ENCODE assay signal across 29 cellular contexts in the genomic region with DNA sequence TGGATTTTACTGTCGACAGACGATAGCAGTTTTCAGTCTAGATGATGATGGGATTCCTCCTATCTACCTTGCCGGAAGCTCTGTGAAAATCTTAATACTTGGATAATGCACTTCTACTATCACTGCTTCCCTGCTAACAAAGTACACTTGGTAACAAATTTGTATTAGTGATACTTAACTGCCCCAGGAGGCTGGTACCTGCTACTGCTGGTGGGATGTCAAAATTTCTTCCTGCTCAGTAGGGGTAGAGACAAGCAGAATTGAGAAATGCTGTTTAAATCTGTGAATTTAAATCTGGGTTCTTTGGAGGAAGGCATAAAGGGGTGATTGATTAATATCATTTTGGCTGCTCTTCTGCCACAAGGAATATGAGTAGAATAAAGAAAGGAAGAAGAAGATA.
DNase-seq lines count a peak whose midpoint lies in the region; ATAC-seq, FAIRE-seq and TF ChIP-seq lines count a peak whose summit lies in the region.
"Had no signal": no experiment of that assay in that cellular context is flagged by ENCODE, and none has a peak within 500 bp of the region (broad histone marks: within the 10 kb centered on the region; RNA-seq: fewer than 3 reads in every experiment).

No MANE protein-coding gene starts in this region.

- CTCF ChIA-PET in H1 (lab: Charles Lee; ENCODE audit: partially characterized antibody), result interaction anchor here (0.9 to 4.2 kb wide), 10 partner anchors 9 to 371 kb away, joined by 3 to 34 read pairs (median 6); no protein-coding TSS in a partner anchor
- CTCF ChIA-PET in naive thymus-derived CD4-positive, alpha-beta T cell (lab: Charles Lee), result no interaction called here

- H3K4me1 ChIP-seq in H1 (replicated peaks in 1 of 4; ENCODE audit: control insufficient read depth in 3 of 4, insufficient read depth in 4 of 4, low read length in 3 of 4) (no peaks in the 10 kb centered on the region), trophoblast cell (ENCODE audit: control insufficient read depth in 1 of 2, insufficient read depth in 2 of 2, low read length in 2 of 2) (no peaks in the 10 kb centered on the region)
- no peaks in the 10 kb centered on the region for H3K4me1 ChIP-seq in naive thymus-derived CD4-positive, alpha-beta T cell (ENCODE audit: control insufficient read depth in 2 of 2, insufficient read depth in 2 of 2, low read length in 2 of 2)
- H3K4me1 ChIP-seq: breast epithelium, lower lobe of right lung, transverse colon had no signal

- H2BK12ac ChIP-seq in H1 (ENCODE audit: low read depth, low read length), result no peak overlapping the region
- H2BK12ac ChIP-seq in trophoblast cell (ENCODE audit: low read length), result no peak overlapping the region

- H2BK120ac ChIP-seq in H1 (replicated peaks; ENCODE audit: low read depth, low read length) (no peak overlapping the region), trophoblast cell (ENCODE audit: insufficient read depth, low read length, poor library complexity) (no peak overlapping the region)

- TF ChIP-seq EP300 in H1 (IDR thresholded peaks at IDR 0.05; ENCODE audit: borderline replicate concordance in 1 of 2, low read depth in 2 of 2, low read length in 2 of 2), result no peak

- no peak overlapping the region for H4K8ac ChIP-seq in H1 (ENCODE audit: extremely low read depth, insufficient read depth, low read length)
- H4K8ac ChIP-seq in trophoblast cell (ENCODE audit: low read depth, low read length), result no peak overlapping the region

- TF ChIP-seq CTCF in NB4 (IDR thresholded peaks at IDR 0.05; ENCODE audit: low read depth, low read length) (no peak), H1 (IDR thresholded peaks at IDR 0.05; ENCODE audit: control extremely low read depth in 1 of 3, insufficient read depth in 1 of 3, low read depth in 1 of 3, low read length in 3 of 3) (peak in 2 of 3 experiments; percentile 20 to 30; a peak in 2 of 4 replicates)

- POLR2A ChIA-PET in H1 (lab: Charles Lee; ENCODE audit: partially characterized antibody), result interaction anchor here (0.9 to 1.5 kb wide), 2 partner anchors 24 to 279 kb away, joined by 3 read pairs; a partner anchor contains a TSS
- POLR2A ChIA-PET in naive thymus-derived CD4-positive, alpha-beta T cell (lab: Charles Lee), result no interaction called here

- H3K9me3 ChIP-seq in H1 (ENCODE audit: insufficient read depth in 2 of 2, low read depth in 1 of 2, low read length in 1 of 2) (no peaks in the 10 kb centered on the region), trophoblast cell (ENCODE audit: insufficient read depth, low read depth, low read length) (no peaks in the 10 kb centered on the region)
- no peaks in the 10 kb centered on the region for H3K9me3 ChIP-seq in naive thymus-derived CD4-positive, alpha-beta T cell (ENCODE audit: control insufficient read depth in 2 of 3, low read length in 3 of 3)
- H3K9me3 ChIP-seq: breast epithelium, lower lobe of right lung, ovary, transverse colon had no signal

- peaks cover 0 to 7% (median 0%) of the 10 kb centered on the region in 7 donors for H3K4me1 Mint-ChIP-seq in naive thymus-derived CD4-positive, alpha-beta T cell
- H3K4me1 Mint-ChIP-seq: activated B cell treated with CpG ODN at 0.5 μM for 24 hours; activated naive CD8-positive, alpha-beta T cell treated with anti-CD3 and anti-CD28 coated beads for 36 hours; natural killer cell; stimulated activated effector memory CD8-positive, alpha-beta T cell treated with anti-CD3 and anti-CD28 coated beads, Interleukin-12 subunit alpha, Interleukin-12 subunit beta, amount 100 ng/mL, for 72 hours had no signal

- H3K4me3 ChIP-seq in NB4 (ENCODE audit: low read depth, low read length) (no peak overlapping the region), H1 (ENCODE audit: extremely low read depth in 1 of 4, insufficient read depth in 2 of 4, low read depth in 3 of 4, low read length in 4 of 4) (no peak overlapping the region), trophoblast cell (ENCODE audit: low read depth, low read length) (no peak overlapping the region)
- no peak overlapping the region for H3K4me3 ChIP-seq in naive thymus-derived CD4-positive, alpha-beta T cell (ENCODE audit: low read length)
- H3K4me3 ChIP-seq: breast epithelium, hepatocyte, lower lobe of right lung, ovary, SK-N-MC, transverse colon had no signal

- no peaks in the 10 kb centered on the region for H3K9me3 Mint-ChIP-seq in naive thymus-derived CD4-positive, alpha-beta T cell
- H3K9me3 Mint-ChIP-seq: activated B cell treated with CpG ODN at 0.5 μM for 24 hours; activated naive CD8-positive, alpha-beta T cell treated with anti-CD3 and anti-CD28 coated beads for 36 hours; CD4-positive, alpha-beta T cell; natural killer cell; stimulated activated effector memory CD8-positive, alpha-beta T cell treated with anti-CD3 and anti-CD28 coated beads, Interleukin-12 subunit alpha, Interleukin-12 subunit beta, amount 100 ng/mL, for 72 hours had no signal

- TF ChIP-seq RAD21 in H1 (IDR thresholded peaks at IDR 0.05 in 1 of 2, conservative IDR thresholded peaks at IDR 0.05 in 1 of 2; ENCODE audit: low read depth in 2 of 2, low read length in 2 of 2), result peak; percentile 51 to 55

- no peak for TF ChIP-seq POLR2A in NB4 (IDR thresholded peaks at IDR 0.05; ENCODE audit: extremely low read depth, insufficient read length)
- TF ChIP-seq POLR2A in H1 (IDR thresholded peaks at IDR 0.05; ENCODE audit: control extremely low read depth in 1 of 2, low read depth in 2 of 2, low read length in 2 of 2), result no peak

- no peak overlapping the region for H3K9ac ChIP-seq in H1 (replicated peaks in 1 of 4; ENCODE audit: extremely low read depth in 1 of 4, low read depth in 3 of 4, low read length in 3 of 4)
- H3K9ac ChIP-seq in trophoblast cell (ENCODE audit: low read length), result no peak overlapping the region

- H2BK20ac ChIP-seq in H1 (ENCODE audit: low read length), result no peak overlapping the region

- H3K79me1 ChIP-seq in H1 (ENCODE audit: low read depth, low read length) (no peaks in the 10 kb centered on the region), trophoblast cell (ENCODE audit: low read length) (no peaks in the 10 kb centered on the region)

- H2BK5ac ChIP-seq in H1 (ENCODE audit: low read depth, low read length), result no peak overlapping the region
- no peak overlapping the region for H2BK5ac ChIP-seq in trophoblast cell (ENCODE audit: low read depth, low read length, poor library complexity)

- H3K36me3 ChIP-seq in H1 (ENCODE audit: control insufficient read depth in 2 of 4, insufficient read depth in 4 of 4, low read length in 3 of 4), result no peaks in the 10 kb centered on the region
- H3K36me3 ChIP-seq in naive thymus-derived CD4-positive, alpha-beta T cell (ENCODE audit: control insufficient read depth in 2 of 3, insufficient read depth in 3 of 3, low read length in 3 of 3), result no peaks in the 10 kb centered on the region
- no peaks in the 10 kb centered on the region for H3K36me3 ChIP-seq in trophoblast cell (ENCODE audit: control insufficient read depth in 1 of 2, insufficient read depth in 2 of 2, low read length in 2 of 2)
- H3K36me3 ChIP-seq: breast epithelium, lower lobe of right lung, ovary, transverse colon had no signal

- H2BK15ac ChIP-seq in H1 (ENCODE audit: low read length), result no peak overlapping the region

- no peak overlapping the region for H3K56ac ChIP-seq in H1 (replicated peaks; ENCODE audit: insufficient read length, low read depth, low read length)

- H3K14ac ChIP-seq in H1 (ENCODE audit: insufficient read length) (no peak overlapping the region), trophoblast cell (ENCODE audit: low read length) (no peak overlapping the region)

- H4K5ac ChIP-seq in H1 (ENCODE audit: insufficient read length, low read depth, low read length), result no peak overlapping the region

- no peak overlapping the region for H4K12ac ChIP-seq in trophoblast cell (ENCODE audit: low read depth, low read length)

- no peak for ATAC-seq in naive thymus-derived CD4-positive, alpha-beta T cell
- ATAC-seq: lower lobe of right lung; natural killer cell; stimulated activated effector memory CD8-positive, alpha-beta T cell treated with anti-CD3 and anti-CD28 coated beads, Interleukin-12 subunit alpha, Interleukin-12 subunit beta, amount 100 ng/mL, for 72 hours had no signal

- H2AK5ac ChIP-seq in H1 (ENCODE audit: low read depth, low read length) (no peak overlapping the region), trophoblast cell (ENCODE audit: low read length) (no peak overlapping the region)

- peak; percentile 11 for DNase-seq in DMS53 (lab: John Stamatoyannopoulos, UW)
- DNase-seq in DMS53 treated with DMSO at 0.1 percent for 48 hours (lab: John Stamatoyannopoulos, UW; ENCODE audit: unreplicated experiment), result no peak
- peak; percentile 9 for DNase-seq in NB4 (ENCODE audit: low read depth)
- no peak for DNase-seq in H1 (ENCODE audit: low read depth in 1 of 2, low spot score in 2 of 2)
- DNase-seq in naive thymus-derived CD4-positive, alpha-beta T cell, result no peak
- no peak for DNase-seq in trophoblast cell
- DNase-seq in NCI-H1105 (lab: John Stamatoyannopoulos, UW), result no peak
- no peak for DNase-seq in KG1 (lab: John Stamatoyannopoulos, UW)
- DNase-seq: 8988T; activated B cell treated with CpG ODN at 0.5 μM for 24 hours; activated CD4-positive, alpha-beta T cell treated with anti-CD3 and anti-CD28 coated beads, Interleukin-2, amount 50 U/mL, for 1 hour; activated effector memory CD4-positive, alpha-beta T cell treated with anti-CD3 and anti-CD28 coated beads, Interleukin-2, amount 50 U/mL, for 16 hours; activated naive CD8-positive, alpha-beta T cell treated with anti-CD3 and anti-CD28 coated beads for 36 hours; activated T-cell treated with anti-CD3 and anti-CD28 coated beads, Interleukin-2, amount 50 U/mL, for 1 hour; anterior cingulate cortex; CD4-positive, alpha-beta T cell; GOT3; lower lobe of right lung; natural killer cell; NCI-H146; NCI-H2107; NCI-H345; NCI-H748 treated with DMSO at 0.1 percent for 48 hours; ovary; transverse colon had no signal

- no peak overlapping the region for H3K27ac Mint-ChIP-seq in naive thymus-derived CD4-positive, alpha-beta T cell
- H3K27ac Mint-ChIP-seq: activated B cell treated with CpG ODN at 0.5 μM for 24 hours; activated naive CD8-positive, alpha-beta T cell treated with anti-CD3 and anti-CD28 coated beads for 36 hours; CD4-positive, alpha-beta T cell; natural killer cell; stimulated activated effector memory CD8-positive, alpha-beta T cell treated with anti-CD3 and anti-CD28 coated beads, Interleukin-12 subunit alpha, Interleukin-12 subunit beta, amount 100 ng/mL, for 72 hours had no signal

- H3K36me3 Mint-ChIP-seq in naive thymus-derived CD4-positive, alpha-beta T cell, result peaks cover 0 to 27% (median 0%) of the 10 kb centered on the region in 5 donors
- H3K36me3 Mint-ChIP-seq: activated naive CD8-positive, alpha-beta T cell treated with anti-CD3 and anti-CD28 coated beads for 36 hours; natural killer cell; stimulated activated effector memory CD8-positive, alpha-beta T cell treated with anti-CD3 and anti-CD28 coated beads, Interleukin-12 subunit alpha, Interleukin-12 subunit beta, amount 100 ng/mL, for 72 hours had no signal

- H3K23ac ChIP-seq in H1 (ENCODE audit: insufficient read length) (no peak overlapping the region), trophoblast cell (ENCODE audit: low read length) (no peak overlapping the region)

- no peak overlapping the region for H3K18ac ChIP-seq in H1 (ENCODE audit: extremely low read depth, low read length)
- H3K18ac ChIP-seq in trophoblast cell (ENCODE audit: low read length), result no peak overlapping the region

- H3K79me2 ChIP-seq in H1 (ENCODE audit: control insufficient read depth in 1 of 2, insufficient read depth in 2 of 2, low read length in 2 of 2) (no peaks in the 10 kb centered on the region), trophoblast cell (ENCODE audit: control insufficient read depth, insufficient read depth, low read length, poor library complexity) (no peaks in the 10 kb centered on the region)
- H3K79me2 ChIP-seq: hepatocyte had no signal

- no peak overlapping the region for H4K91ac ChIP-seq in H1 (replicated peaks; ENCODE audit: insufficient read length, low read length)
- H4K91ac ChIP-seq in trophoblast cell (ENCODE audit: low read depth, low read length), result no peak overlapping the region

- H3K23me2 ChIP-seq in H1 (ENCODE audit: low read depth, low read length), result no peaks in the 10 kb centered on the region; the same call in 1 of the 2 replicates

- H3K27me3 ChIP-seq in H1 (replicated peaks in 1 of 4; ENCODE audit: control insufficient read depth in 3 of 4, extremely low read depth in 1 of 4, insufficient read depth in 3 of 4, low read length in 3 of 4), result no peaks in the 10 kb centered on the region
- no peaks in the 10 kb centered on the region for H3K27me3 ChIP-seq in naive thymus-derived CD4-positive, alpha-beta T cell (ENCODE audit: control insufficient read depth in 2 of 2, insufficient read depth in 2 of 2, low read length in 2 of 2)
- no peaks in the 10 kb centered on the region for H3K27me3 ChIP-seq in trophoblast cell (ENCODE audit: insufficient read depth, low read length)
- H3K27me3 ChIP-seq: breast epithelium, hepatocyte, ovary, transverse colon had no signal

- WGBS in H1 (ENCODE audit: extremely low coverage in 1 of 2, insufficient coverage in 1 of 2, insufficient read length in 1 of 2, insufficient replicate concordance in 2 of 2, low coverage in 1 of 2, low lambda C conversion rate in 2 of 2, missing lambda C conversion rate in 1 of 2), 2 experiments, result 97% methylated on average over 3 of the region's 3 CpGs; no CpG with 5 or more reads in 1 of the 2 experiments
- no CpG with 5 or more reads among the region's 3 CpGs for WGBS in trophoblast cell (ENCODE audit: extremely low coverage, insufficient coverage, insufficient read length)

- H3K4ac ChIP-seq in H1 (replicated peaks; ENCODE audit: insufficient read length, low read depth, low read length) (no peak overlapping the region), trophoblast cell (ENCODE audit: low read depth, low read length) (no peak overlapping the region)

- no peak overlapping the region for H3K27ac ChIP-seq in H1 (ENCODE audit: low read depth, low read length)
- H3K27ac ChIP-seq in naive thymus-derived CD4-positive, alpha-beta T cell (ENCODE audit: low read depth, low read length), result no peak overlapping the region
- no peak overlapping the region for H3K27ac ChIP-seq in trophoblast cell (ENCODE audit: low read depth, low read length)
- H3K27ac ChIP-seq: breast epithelium, hepatocyte, lower lobe of right lung, ovary, SK-N-MC, transverse colon had no signal

- intact Hi-C loops in naive thymus-derived CD4-positive, alpha-beta T cell (cut with micrococcal nuclease), result no loop called here

- H3K4me3 Mint-ChIP-seq in naive thymus-derived CD4-positive, alpha-beta T cell, result no peak overlapping the region
- H3K4me3 Mint-ChIP-seq: activated B cell treated with CpG ODN at 0.5 μM for 24 hours; activated naive CD8-positive, alpha-beta T cell treated with anti-CD3 and anti-CD28 coated beads for 36 hours; CD4-positive, alpha-beta T cell; natural killer cell; stimulated activated effector memory CD8-positive, alpha-beta T cell treated with anti-CD3 and anti-CD28 coated beads, Interleukin-12 subunit alpha, Interleukin-12 subunit beta, amount 100 ng/mL, for 72 hours had no signal

- peak; percentile 19 for FAIRE-seq in H1 (lab: Jason Lieb, UNC)

- no peaks in the 10 kb centered on the region for H3K27me3 Mint-ChIP-seq in naive thymus-derived CD4-positive, alpha-beta T cell
- H3K27me3 Mint-ChIP-seq: activated B cell treated with CpG ODN at 0.5 μM for 24 hours; activated naive CD8-positive, alpha-beta T cell treated with anti-CD3 and anti-CD28 coated beads for 36 hours; CD4-positive, alpha-beta T cell had no signal

- no peaks in the 10 kb centered on the region for H4K20me1 ChIP-seq in H1 (replicated peaks in 1 of 2; ENCODE audit: control insufficient read depth in 1 of 2, insufficient read depth in 2 of 2, low read length in 2 of 2)

- H3K4me2 ChIP-seq in H1 (ENCODE audit: insufficient read depth in 1 of 2, low read depth in 2 of 2, low read length in 2 of 2), result no peak overlapping the region
- no peak overlapping the region for H3K4me2 ChIP-seq in trophoblast cell (ENCODE audit: low read length)
- H3K4me2 ChIP-seq: hepatocyte had no signal

- H2AFZ ChIP-seq in H1 (ENCODE audit: low read length), result no peak overlapping the region
- H2AFZ ChIP-seq in trophoblast cell (ENCODE audit: insufficient read depth, low read length, poor library complexity), result no peak overlapping the region
- H2AFZ ChIP-seq: hepatocyte had no signal

Comparison
In these comparisons a context has a peak if more than half of its experiments do, and no peak if none do; other contexts are left out.
1. DNase-seq: peak in DMS53 (single experiment) and NB4 (single experiment); none in DMS53 treated with DMSO at 0.1 percent for 48 hours (single experiment), H1 (0 of 2), naive thymus-derived CD4-positive, alpha-beta T cell (0 of 9), trophoblast cell (0 of 2), NCI-H1105 (single experiment) and KG1 (single experiment).